In genomic region chrX:119880552-119881437, GRCh38 we compare ENCODE assay signal across 9 cellular contexts. TPM values are rescaled to one million over a fixed set of nuclear protein-coding genes. Genes with fewer than 3 reads are reported as not detected.
DNase-seq lines count a peak whose midpoint lies in the region; ATAC-seq and TF ChIP-seq lines count a peak whose summit lies in the region.
"Had no signal": no experiment of that assay in that cellular context is flagged by ENCODE, and none has a peak within 500 bp of the region (broad histone marks: within the 10 kb centered on the region; RNA-seq: fewer than 3 reads in every experiment).

No MANE protein-coding gene starts in this region.

- H3K36me3 Mint-ChIP-seq in brain, result peaks cover 4% of the 10 kb centered on the region

- no peak overlapping the region for H2AFZ ChIP-seq in IMR-90 (replicated peaks; ENCODE audit: low read length, poor library complexity)

- CTCF ChIA-PET in IMR-90 (lab: Yijun Ruan, JAX), result interaction anchor here (0.6 to 0.8 kb wide), 2 partner anchors 10 to 175 kb away, joined by 4 read pairs; no protein-coding TSS in a partner anchor

- H2BK120ac ChIP-seq in IMR-90 (ENCODE audit: low read depth, low read length), result no peak overlapping the region

- H4K20me1 ChIP-seq in IMR-90 (ENCODE audit: insufficient read depth, low read length), result no peaks in the 10 kb centered on the region

- intact Hi-C loops in IMR-90 (cut with micrococcal nuclease), result loop anchor here (10.0 kb wide), 1 partner anchor 366 kb away; no protein-coding TSS in a partner anchor
- intact Hi-C loops in tibial artery (cut with DNase I; ENCODE audit: low total_unique reads), result no loop called here

- no peak overlapping the region for H2BK20ac ChIP-seq in IMR-90 (ENCODE audit: low read depth, low read length)

- 44% methylated on average over 2 of the region's 11 CpGs; no CpG with 5 or more reads in 1 of the 2 experiments for WGBS in IMR-90 (ENCODE audit: extremely low coverage in 2 of 2, insufficient read length in 1 of 2), 2 experiments

- H2AK9ac ChIP-seq in IMR-90 (replicated peaks; ENCODE audit: low read depth, low read length, poor library complexity), result no peak overlapping the region

- DNase-seq in NCI-H2171 treated with DMSO at 0.1 percent for 48 hours (lab: John Stamatoyannopoulos, UW), result peak; percentile 48
- no peak for DNase-seq in NCI-H2171 (lab: John Stamatoyannopoulos, UW)
- DNase-seq in IMR-90, result peak; percentile 63
- DNase-seq in SK-MEL-5 (ENCODE audit: low read depth, low spot score), result peak; percentile 61
- DNase-seq in kidney glomerular epithelial cell (lab: John Stamatoyannopoulos, UW), result peak; percentile 46
- DNase-seq in tibial artery, result no peak

- H3K9me1 ChIP-seq in IMR-90 (ENCODE audit: insufficient read depth, low read length), result no peaks in the 10 kb centered on the region

- no peak overlapping the region for H2BK15ac ChIP-seq in IMR-90 (ENCODE audit: low read depth, low read length)

- no peak overlapping the region for H4K8ac ChIP-seq in IMR-90 (ENCODE audit: low read depth in 2 of 2, low read length in 2 of 2)

- H4K91ac ChIP-seq in IMR-90 (ENCODE audit: insufficient read depth, low read depth, low read length), result no peak overlapping the region

- H3K56ac ChIP-seq in IMR-90 (ENCODE audit: extremely low read depth, insufficient read depth, low read length), result no peak overlapping the region

- TF ChIP-seq POLR2A in IMR-90 (IDR thresholded peaks at IDR 0.05; ENCODE audit: low read depth, low read length), result no peak

- H3K9me3 ChIP-seq in IMR-90 (ENCODE audit: control insufficient read depth, insufficient read depth, low read length), result no peaks in the 10 kb centered on the region
- no peaks in the 10 kb centered on the region for H3K9me3 ChIP-seq in tibial artery

- H3K4me1 ChIP-seq in IMR-90 (ENCODE audit: control insufficient read depth, insufficient read depth, low read length) (no peaks in the 10 kb centered on the region), tibial artery (no peaks in the 10 kb centered on the region)

- no peak overlapping the region for H3K18ac ChIP-seq in IMR-90 (ENCODE audit: low read depth, low read length)

- H3K9me3 Mint-ChIP-seq in brain, result peaks cover 0 to 4% (median 0%) of the 10 kb centered on the region in 5 experiments

- H3K79me1 ChIP-seq in IMR-90 (ENCODE audit: low read depth in 1 of 2, low read length in 2 of 2), result no peaks in the 10 kb centered on the region

- H3K27me3 ChIP-seq in IMR-90 (ENCODE audit: control insufficient read depth, insufficient read depth, low read length), result no peaks in the 10 kb centered on the region
- no peaks in the 10 kb centered on the region for H3K27me3 ChIP-seq in tibial artery

- no peak overlapping the region for H2AK5ac ChIP-seq in IMR-90 (ENCODE audit: low read depth, low read length)

- H4K5ac ChIP-seq in IMR-90 (ENCODE audit: low read depth, low read length), result no peak overlapping the region

- H3K4me3 Mint-ChIP-seq in brain, result peak overlapping the region in 1 of 5 experiments; percentile 43

- H3K27ac Mint-ChIP-seq in brain, result peak overlapping the region in 3 of 5 experiments; percentile 27 to 51 (median 31)

- H3K14ac ChIP-seq in IMR-90 (replicated peaks; ENCODE audit: low read depth, low read length), result no peak overlapping the region

- H3K23ac ChIP-seq in IMR-90 (ENCODE audit: low read depth, low read length), result no peak overlapping the region

- H3K4me2 ChIP-seq in IMR-90 (ENCODE audit: low read depth, low read length), result no peak overlapping the region

- POLR2A ChIA-PET in IMR-90 (lab: Charles Lee; ENCODE audit: unreplicated experiment), result no interaction called here

- H3K27ac ChIP-seq in IMR-90 (ENCODE audit: insufficient read depth, low read length) (no peak overlapping the region), tibial artery (no peak overlapping the region)

- no peaks in the 10 kb centered on the region for H3K27me3 Mint-ChIP-seq in brain

- ATAC-seq in GM21447 (IDR thresholded peaks at IDR 0.05; ENCODE audit: unreplicated experiment) (peak; percentile 73), IMR-90 (ENCODE audit: low read depth) (peak; percentile 95)

- in situ Hi-C loops in IMR-90 (cut with MboI; ENCODE audit: low sequenced_read_pairs) (no loop called here), SK-MEL-5 (cut with HindIII; ENCODE audit: low pct_unique_long_range_greater_than_20kb, low sequenced_read_pairs) (no loop called here)

- H3K9ac ChIP-seq in IMR-90 (ENCODE audit: low read depth, low read length), result no peak overlapping the region

- no peaks in the 10 kb centered on the region for H3K4me1 Mint-ChIP-seq in brain

- no peak overlapping the region for H3K4ac ChIP-seq in IMR-90 (ENCODE audit: low read depth, low read length)

- H3K4me3 ChIP-seq in IMR-90 (ENCODE audit: insufficient read depth, low read depth, low read length), result no peak overlapping the region
- no peak overlapping the region for H3K4me3 ChIP-seq in tibial artery

- dilution Hi-C loops in IMR-90 (cut with HindIII; ENCODE audit: low sequenced_read_pairs, unreplicated experiment), result no loop called here

- BruUV-seq in IMR-90 (replicated peaks; lab: Mats Ljungman, UMichigan), result no TSS peak

- TF ChIP-seq CTCF in IMR-90 (conservative IDR thresholded peaks at IDR 0.05; ENCODE audit: low read depth, low read length) (peak; percentile 62), brain (conservative IDR thresholded peaks at IDR 0.05) (peak in 1 of 2 experiments; percentile 42), tibial artery (IDR thresholded peaks at IDR 0.05) (peak; percentile 45 to 48)

- no peaks in the 10 kb centered on the region; the same call in 1 of the 2 replicates for H3K36me3 ChIP-seq in IMR-90 (ENCODE audit: control insufficient read depth, insufficient read depth, low read length)
- peaks cover 0 to 12% (median 5%) of the 10 kb centered on the region in 3 donors for H3K36me3 ChIP-seq in tibial artery

- H2BK5ac ChIP-seq in IMR-90 (ENCODE audit: low read depth, low read length, poor library complexity, severe bottlenecking), result no peak overlapping the region

- peak; percentile 61 for TF ChIP-seq RAD21 in IMR-90 (IDR thresholded peaks at IDR 0.05; ENCODE audit: low read length)

TF ChIP-seq in IMR-90, 13 proteins besides CTCF, POLR2A, EP300 and RAD21:
- peak; percentile 37; the same call in 1 of the 2 replicates for TF ChIP-seq SMC3 (IDR thresholded peaks at IDR 0.05; ENCODE audit: low read depth, low read length)
- TF ChIP-seq CHD1 (IDR thresholded peaks at IDR 0.05; ENCODE audit: low read depth, low read length), result no peak
TF ChIP-seq in IMR-90: peak in this region for 1.

RNA-seq across cellular contexts. Expression of gene NDUFA1, which starts 9.2 kb away (rescaled TPM):
- total RNA-seq in IMR-90 (2012; rRNA removed), result 12.5 and 47.5 TPM in 2 replicates
- polyA plus RNA-seq in IMR-90 (2012; rRNA removed), result 90.1 and 104 TPM in 2 replicates
- 9.7 and 28.6 TPM in 2 replicates for polyA plus RNA-seq in IMR-90 (2012; cell fraction: cytosol; rRNA removed)
- polyA plus RNA-seq in IMR-90 (2012; cell fraction: nucleus; rRNA removed; ENCODE audit: low replicate concordance), result 1.9 and 15.3 TPM in 2 replicates
- total RNA-seq in SK-MEL-5 (2014; rRNA removed; shearing (Covaris generic)), result 153 and 162 TPM in 2 replicates
- polyA plus RNA-seq in SK-MEL-5 (2015; cell fraction: cytosol; rRNA removed), result 61.1 and 87.0 TPM in 2 replicates
- 8.3 and 15.2 TPM in 2 replicates for polyA plus RNA-seq in SK-MEL-5 (2015; cell fraction: nucleus; rRNA removed)
- polyA plus RNA-seq in brain (ENCODE audit: insufficient read depth, low read depth, low replicate concordance), result 157 TPM

RNA-seq across cellular contexts. Expression of gene RNF113A, which starts 9.3 kb away (rescaled TPM):
- 16.5 and 20.6 TPM in 2 replicates for total RNA-seq in IMR-90 (2012; rRNA removed)
- 15.9 and 17.0 TPM in 2 replicates for polyA plus RNA-seq in IMR-90 (2012; rRNA removed)
- 10.5 and 11.2 TPM in 2 replicates for polyA plus RNA-seq in IMR-90 (2012; cell fraction: cytosol; rRNA removed)
- polyA plus RNA-seq in IMR-90 (2012; cell fraction: nucleus; rRNA removed; ENCODE audit: low replicate concordance), result 4.4 and 6.8 TPM in 2 replicates
- 25.7 and 27.0 TPM in 2 replicates for total RNA-seq in SK-MEL-5 (2014; rRNA removed; shearing (Covaris generic))
- polyA plus RNA-seq in SK-MEL-5 (2015; cell fraction: cytosol; rRNA removed), result 23.3 and 27.5 TPM in 2 replicates
- 17.9 and 19.4 TPM in 2 replicates for polyA plus RNA-seq in SK-MEL-5 (2015; cell fraction: nucleus; rRNA removed)
- 19.2 TPM for polyA plus RNA-seq in brain (ENCODE audit: insufficient read depth, low read depth, low replicate concordance)

RNA-seq across cellular contexts. Expression of gene AKAP14, which starts 14.9 kb away (rescaled TPM):
- total RNA-seq in IMR-90 (2012; rRNA removed), result not detected in 2 replicates
- polyA plus RNA-seq in IMR-90 (2012; rRNA removed) (not detected in 2 replicates), brain (ENCODE audit: insufficient read depth, low read depth, low replicate concordance) (not detected)
- not detected in 2 replicates for polyA plus RNA-seq in IMR-90 (2012; cell fraction: cytosol; rRNA removed)
- polyA plus RNA-seq in IMR-90 (2012; cell fraction: nucleus; rRNA removed; ENCODE audit: low replicate concordance), result not detected in 2 replicates
- not detected in 2 replicates for total RNA-seq in SK-MEL-5 (2014; rRNA removed; shearing (Covaris generic))
- polyA plus RNA-seq in SK-MEL-5 (2015; cell fraction: cytosol; rRNA removed), result not detected in 2 replicates
- polyA plus RNA-seq in SK-MEL-5 (2015; cell fraction: nucleus; rRNA removed), result not detected in 2 replicates
- polyA plus RNA-seq: esophagus had no signal

RNA-seq across cellular contexts. Expression of gene UPF3B, which starts 28.0 kb away (rescaled TPM):
- total RNA-seq in IMR-90 (2012; rRNA removed), result 0.54 and 1.4 TPM in 2 replicates
- polyA plus RNA-seq in IMR-90 (2012; rRNA removed) (6.0 and 6.4 TPM in 2 replicates), brain (ENCODE audit: insufficient read depth, low read depth, low replicate concordance) (5.7 TPM)
- 0.88 and 1.1 TPM in 2 replicates for polyA plus RNA-seq in IMR-90 (2012; cell fraction: cytosol; rRNA removed)
- polyA plus RNA-seq in IMR-90 (2012; cell fraction: nucleus; rRNA removed; ENCODE audit: low replicate concordance), result 0.84 and 4.6 TPM in 2 replicates
- total RNA-seq in SK-MEL-5 (2014; rRNA removed; shearing (Covaris generic)), result 3.9 and 4.5 TPM in 2 replicates
- polyA plus RNA-seq in SK-MEL-5 (2015; cell fraction: cytosol; rRNA removed), result 8.2 and 9.7 TPM in 2 replicates
- 8.2 and 16.6 TPM in 2 replicates for polyA plus RNA-seq in SK-MEL-5 (2015; cell fraction: nucleus; rRNA removed)

Comparison
In these comparisons a context has a peak if more than half of its experiments do, and no peak if none do; other contexts are left out.
1. DNase-seq: peak in NCI-H2171 treated with DMSO at 0.1 percent for 48 hours (single experiment), IMR-90 (single experiment), SK-MEL-5 (single experiment) and kidney glomerular epithelial cell (single experiment); none in NCI-H2171 (single experiment) and tibial artery (0 of 2).